Comparison of ENCODE assay signal across 19 cellular contexts in genomic region chr10:68402271-68402670, GRCh38.
"Had no signal": no experiment of that assay in that cellular context is flagged by ENCODE, and none has a peak within 500 bp of the region (broad histone marks: within the 10 kb centered on the region; RNA-seq: fewer than 3 reads in every experiment).

No MANE protein-coding gene starts in this region.

- H3K27ac Mint-ChIP-seq: endodermal cell, immature natural killer cell, nephron progenitor cell had no signal

- ATAC-seq: gastrocnemius medialis; heart right ventricle; left cardiac atrium; left ventricle myocardium superior; naive thymus-derived CD4-positive, alpha-beta T cell; sciatic nerve had no signal

- H3K27me3 Mint-ChIP-seq: naive thymus-derived CD4-positive, alpha-beta T cell had no signal

- H3K4me3 Mint-ChIP-seq: endodermal cell; immature natural killer cell; naive thymus-derived CD4-positive, alpha-beta T cell; nephron progenitor cell had no signal

- DNase-seq: cerebellar nuclear complex; effector CD4-positive, alpha-beta T cell; endodermal cell; gastrocnemius medialis; heart right ventricle; immature natural killer cell; kidney; left cardiac atrium; left ventricle myocardium superior; naive thymus-derived CD4-positive, alpha-beta T cell; nephron progenitor cell; posterior cingulate gyrus; stimulated activated CD4-positive, alpha-beta T cell treated with anti-CD3 and anti-CD28 coated beads, Interleukin-2, amount 100 ng/mL, for 24 hours; stimulated activated CD4-positive, alpha-beta T cell treated with anti-CD3 and anti-CD28 coated beads, Interleukin-4, amount 100 ng/mL, for 4 hours; stimulated activated naive CD4-positive, alpha-beta T cell; stomach; substantia nigra; transverse colon had no signal

- H3K9me3 Mint-ChIP-seq: endodermal cell; immature natural killer cell; naive thymus-derived CD4-positive, alpha-beta T cell; nephron progenitor cell had no signal
